Comparison of ENCODE assay signal across 10 cellular contexts in the genomic region with DNA sequence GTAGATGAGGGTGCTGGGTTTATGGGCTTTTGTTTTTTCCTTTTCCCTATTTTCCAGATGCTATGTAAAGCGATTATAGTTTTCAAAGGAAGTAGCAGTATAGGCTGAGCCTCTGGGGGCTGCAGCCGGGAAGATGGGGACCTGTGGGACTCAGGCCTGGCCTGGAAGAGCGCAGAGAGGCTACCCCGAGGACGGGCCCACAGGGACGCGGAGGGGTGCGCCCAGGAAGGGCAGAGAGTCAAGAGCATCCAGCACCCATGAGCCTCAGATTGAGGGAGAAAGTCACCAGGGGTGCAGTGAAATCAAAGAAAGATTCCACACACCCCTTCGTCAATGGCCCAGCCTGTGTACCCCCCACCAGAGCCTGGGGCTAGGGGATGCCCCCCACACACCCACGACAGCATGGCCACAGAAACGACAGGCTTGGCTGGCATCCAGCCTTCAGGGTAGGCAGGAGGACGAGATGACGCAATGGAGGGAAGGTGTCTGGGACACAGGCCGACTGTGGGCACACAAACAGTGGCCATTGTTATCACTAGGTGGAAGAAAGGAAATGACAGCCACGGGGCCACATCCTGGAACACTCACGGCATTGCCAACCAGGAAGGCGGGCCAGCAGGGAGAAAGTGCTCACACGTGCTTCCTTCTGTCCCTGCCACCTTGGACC. TPM values are rescaled to one million over a fixed set of nuclear protein-coding genes. Genes with fewer than 3 reads are reported as not detected.
DNase-seq lines count a peak whose midpoint lies in the region; ATAC-seq, FAIRE-seq and TF ChIP-seq lines count a peak whose summit lies in the region.
"Had no signal": no experiment of that assay in that cellular context is flagged by ENCODE, and none has a peak within 500 bp of the region (broad histone marks: within the 10 kb centered on the region; RNA-seq: fewer than 3 reads in every experiment).

No MANE protein-coding gene starts in this region.

- WGBS in small intestine, 3 donors: 41 to 50% (median 46%) methylated on average over 18 of the region's 18 CpGs

- H4K20me1 ChIP-seq in GM23338 (replicated peaks; ENCODE audit: insufficient read depth): no peaks in the 10 kb centered on the region

- H3K9me3 ChIP-seq in small intestine (ENCODE audit: control insufficient read depth, low read depth): no peaks in the 10 kb centered on the region
- H3K9me3 ChIP-seq: HAP-1 had no signal

- TF ChIP-seq CTCF in GM23338 (conservative IDR thresholded peaks at IDR 0.05; ENCODE audit: low read depth in 2 of 2): no peak
- no peak for TF ChIP-seq CTCF in activated CD8-positive, alpha-beta T cell treated with anti-CD3 and anti-CD28 coated beads for 36 hours (IDR thresholded peaks at IDR 0.05)
- no peak for TF ChIP-seq CTCF in fibroblast of pulmonary artery (IDR thresholded peaks at IDR 0.05; ENCODE audit: low read length, missing control alignments)
- TF ChIP-seq CTCF in GM10266 (IDR thresholded peaks at IDR 0.05; ENCODE audit: control insufficient read depth, insufficient read depth, low read depth, missing control alignments): no peak

- no peak overlapping the region for H3K4me3 Mint-ChIP-seq in GM23338
- no peak overlapping the region for H3K4me3 Mint-ChIP-seq in activated CD8-positive, alpha-beta T cell treated with anti-CD3 and anti-CD28 coated beads for 36 hours
- H3K4me3 Mint-ChIP-seq: activated naive CD8-positive, alpha-beta T cell had no signal

- peaks cover 10% of the 10 kb centered on the region for H3K4me1 Mint-ChIP-seq in GM23338
- H3K4me1 Mint-ChIP-seq in activated CD8-positive, alpha-beta T cell treated with anti-CD3 and anti-CD28 coated beads for 36 hours (ENCODE audit: low read depth): peaks cover 42% of the 10 kb centered on the region

- peaks cover 16% of the 10 kb centered on the region for H3K27me3 Mint-ChIP-seq in GM23338 (ENCODE audit: insufficient read depth, low read depth, poor library complexity)
- no peaks in the 10 kb centered on the region for H3K27me3 Mint-ChIP-seq in activated CD8-positive, alpha-beta T cell treated with anti-CD3 and anti-CD28 coated beads for 36 hours
- H3K27me3 Mint-ChIP-seq: activated naive CD8-positive, alpha-beta T cell had no signal

- POLR2A ChIA-PET in activated CD8-positive, alpha-beta T cell treated with anti-CD3 and anti-CD28 coated beads for 36 hours (lab: Charles Lee): no interaction called here

- H3K36me3 ChIP-seq in GM23338 (ENCODE audit: insufficient read depth): no peaks in the 10 kb centered on the region
- no peaks in the 10 kb centered on the region for H3K36me3 ChIP-seq in small intestine (ENCODE audit: control insufficient read depth in 2 of 2, insufficient read depth in 2 of 2, low read length in 2 of 2)
- H3K36me3 ChIP-seq: HAP-1 had no signal

- no peak for DNase-seq in GM23338 (ENCODE audit: low spot score)
- peak; percentile 65 for DNase-seq in activated CD8-positive, alpha-beta T cell treated with anti-CD3 and anti-CD28 coated beads for 36 hours
- peak; percentile 89 for DNase-seq in fibroblast of pulmonary artery (ENCODE audit: low read depth)
- peak; percentile 77 for DNase-seq in small intestine
- no peak for DNase-seq in GM10266 (ENCODE audit: extremely low spot score)

- H3K4me2 ChIP-seq in GM23338: no peak overlapping the region

- H3K4me1 ChIP-seq in GM23338 (ENCODE audit: insufficient read depth) (no peaks in the 10 kb centered on the region), small intestine (ENCODE audit: control insufficient read depth in 2 of 2, insufficient read depth in 1 of 2, low read depth in 1 of 2, low read length in 1 of 2) (peaks cover 0 to 16% of the 10 kb centered on the region in 2 donors)

- intact Hi-C loops in activated CD8-positive, alpha-beta T cell treated with anti-CD3 and anti-CD28 coated beads for 36 hours (cut with micrococcal nuclease): no loop called here

- H3K4me3 ChIP-seq in GM23338 (no peak overlapping the region), fibroblast of pulmonary artery (replicated peaks; ENCODE audit: low read depth, low read length) (no peak overlapping the region), small intestine (ENCODE audit: low read depth in 1 of 2, low read length in 2 of 2) (no peak overlapping the region)
- H3K4me3 ChIP-seq: HAP-1 had no signal

- FAIRE-seq in small intestine (lab: Jason Lieb, UNC): no peak

- H3K79me2 ChIP-seq in GM23338 (replicated peaks; ENCODE audit: insufficient read depth): no peaks in the 10 kb centered on the region

- H3K27ac ChIP-seq in GM23338 (ENCODE audit: low read depth) (0 out of 2 replicates have a peak overlapping the region, but pooled peaks have one; percentile 19), small intestine (ENCODE audit: low read depth in 1 of 2, low read length in 1 of 2) (peak overlapping the region in 1 of 2 donors; percentile 82)

- H3F3A ChIP-seq in GM23338 (replicated peaks; ENCODE audit: low read depth): no peaks in the 10 kb centered on the region

- H3K36me3 Mint-ChIP-seq in GM23338 (ENCODE audit: low read depth): no peaks in the 10 kb centered on the region; the same call in 2 of the 3 replicates
- peaks cover 10% of the 10 kb centered on the region for H3K36me3 Mint-ChIP-seq in activated CD8-positive, alpha-beta T cell treated with anti-CD3 and anti-CD28 coated beads for 36 hours (ENCODE audit: low read depth)

- H3K27me3 ChIP-seq in GM23338 (ENCODE audit: insufficient read depth) (no peaks in the 10 kb centered on the region), small intestine (ENCODE audit: control insufficient read depth in 2 of 2, insufficient read depth in 2 of 2, low read length in 2 of 2) (no peaks in the 10 kb centered on the region)

- no peaks in the 10 kb centered on the region for H3K9me3 Mint-ChIP-seq in GM23338
- H3K9me3 Mint-ChIP-seq in activated CD8-positive, alpha-beta T cell treated with anti-CD3 and anti-CD28 coated beads for 36 hours: no peaks in the 10 kb centered on the region

- peak; percentile 27 for ATAC-seq in GM23338
- peak; percentile 55 for ATAC-seq in activated CD8-positive, alpha-beta T cell treated with anti-CD3 and anti-CD28 coated beads for 36 hours
- no peak for ATAC-seq in GM21367 (IDR thresholded peaks at IDR 0.05; ENCODE audit: unreplicated experiment)
- ATAC-seq in GM18858 (IDR thresholded peaks at IDR 0.05; ENCODE audit: unreplicated experiment): no peak
- no peak for ATAC-seq in GM18498 (IDR thresholded peaks at IDR 0.05; ENCODE audit: unreplicated experiment)

- no peak overlapping the region for H2AFZ ChIP-seq in GM23338

- no peaks in the 10 kb centered on the region for H3K9me2 ChIP-seq in GM23338 (ENCODE audit: insufficient read depth)

- CTCF ChIA-PET in activated CD8-positive, alpha-beta T cell treated with anti-CD3 and anti-CD28 coated beads for 36 hours (lab: Charles Lee): no interaction called here

- H3K27ac Mint-ChIP-seq in GM23338: no peak overlapping the region
- peak overlapping the region; percentile 86 for H3K27ac Mint-ChIP-seq in activated CD8-positive, alpha-beta T cell treated with anti-CD3 and anti-CD28 coated beads for 36 hours
- H3K27ac Mint-ChIP-seq: activated naive CD8-positive, alpha-beta T cell had no signal

TF ChIP-seq in GM23338, 12 proteins besides CTCF, POLR2A, EP300 and RAD21 (continues in another document):
- TF ChIP-seq JUNB (IDR thresholded peaks at IDR 0.05; ENCODE audit: unreplicated experiment) (no peak), EZH2 (IDR thresholded peaks at IDR 0.05; ENCODE audit: low read depth, unreplicated experiment) (no peak)
- TF ChIP-seq, protein P1, sequence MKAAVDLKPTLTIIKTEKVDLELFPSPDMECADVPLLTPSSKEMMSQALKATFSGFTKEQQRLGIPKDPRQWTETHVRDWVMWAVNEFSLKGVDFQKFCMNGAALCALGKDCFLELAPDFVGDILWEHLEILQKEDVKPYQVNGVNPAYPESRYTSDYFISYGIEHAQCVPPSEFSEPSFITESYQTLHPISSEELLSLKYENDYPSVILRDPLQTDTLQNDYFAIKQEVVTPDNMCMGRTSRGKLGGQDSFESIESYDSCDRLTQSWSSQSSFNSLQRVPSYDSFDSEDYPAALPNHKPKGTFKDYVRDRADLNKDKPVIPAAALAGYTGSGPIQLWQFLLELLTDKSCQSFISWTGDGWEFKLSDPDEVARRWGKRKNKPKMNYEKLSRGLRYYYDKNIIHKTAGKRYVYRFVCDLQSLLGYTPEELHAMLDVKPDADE (IDR thresholded peaks at IDR 0.05): no peak

RNA-seq across cellular contexts. Expression of gene PLA2G6, which starts 9.0 kb away (rescaled TPM):
- 6.3 and 12.6 TPM in 2 replicates for total RNA-seq in GM23338 (2014; rRNA removed; shearing (Covaris generic))
- polyA plus RNA-seq in GM23338 (2016; fragmentation: Nextera tagmentation; extraction: Ambion mirVana) (4.5 and 5.8 TPM in 2 replicates), small intestine (10 to 100 TPM; 13.8 to 27.1 (median 21.6) TPM)
- total RNA-seq in activated CD8-positive, alpha-beta T cell treated with anti-CD3 and anti-CD28 coated beads for 36 hours: 10 to 100 TPM; 52.4 to 53.6 TPM

RNA-seq across cellular contexts. Expression of gene MAFF, which starts 29.2 kb away (rescaled TPM):
- 7.7 and 8.9 TPM in 2 replicates for total RNA-seq in GM23338 (2014; rRNA removed; shearing (Covaris generic))
- polyA plus RNA-seq in GM23338 (2016; fragmentation: Nextera tagmentation; extraction: Ambion mirVana) (2.2 and 2.3 TPM in 2 replicates), small intestine (10 to 100 TPM in 2 of 3 donors, 1 to 10 TPM in 1; 9.6 to 26.5 (median 17.2) TPM)
- total RNA-seq in activated CD8-positive, alpha-beta T cell treated with anti-CD3 and anti-CD28 coated beads for 36 hours: 10 to 100 TPM; 12.5 to 13.7 TPM

Comparison
In these comparisons a context has a peak if more than half of its experiments do, and no peak if none do; other contexts are left out.
1. ATAC-seq: peak in GM23338 (single experiment) and activated CD8-positive, alpha-beta T cell treated with anti-CD3 and anti-CD28 coated beads for 36 hours (single experiment); none in GM21367 (single experiment), GM18858 (single experiment) and GM18498 (single experiment).
2. DNase-seq: peak in activated CD8-positive, alpha-beta T cell treated with anti-CD3 and anti-CD28 coated beads for 36 hours (single experiment), fibroblast of pulmonary artery (single experiment) and small intestine (single experiment); none in GM23338 (single experiment) and GM10266 (single experiment).